In genomic region chr20:33463332-33464101, GRCh38 we compare ENCODE assay signal across 1 cellular context.
A peak's percentile ranks its signal among the peaks of the same experiment; 100 is the strongest.
TF ChIP-seq lines count a peak whose summit lies in the region.

No MANE protein-coding gene starts in this region.

TF ChIP-seq in K562, 482 proteins besides CTCF, POLR2A, EP300 and RAD21:
- TF ChIP-seq CREBBP (IDR thresholded peaks at IDR 0.05; ENCODE audit: low read depth, low read length) (no peak), CHD7 (IDR thresholded peaks at IDR 0.05; ENCODE audit: low read depth, low read length) (no peak), ZNF277 (CRISPR knock-in tag; IDR thresholded peaks at IDR 0.05; ENCODE audit: borderline replicate concordance) (no peak), ATF3 (IDR thresholded peaks at IDR 0.05) (peak; percentile 48; the same call in 1 of the 2 replicates), ATF3 (CRISPR knock-in tag; conservative IDR thresholded peaks at IDR 0.05) (no peak), RFX1 (IDR thresholded peaks at IDR 0.05) (no peak), CREB3L1 (IDR thresholded peaks at IDR 0.05; ENCODE audit: borderline replicate concordance, low read depth) (no peak), TCFL5 (CRISPR knock-in tag; conservative IDR thresholded peaks at IDR 0.05) (no peak), CEBPB (tag; IDR thresholded peaks at IDR 0.05) (0 out of 2 replicates have a peak, but pooled peaks have one; percentile 15), HIVEP1 (CRISPR knock-in tag; IDR thresholded peaks at IDR 0.05) (no peak)
TF ChIP-seq in K562: peak in this region for 2.
